ENCODE assay signal across 7 cellular contexts in the genomic region with DNA sequence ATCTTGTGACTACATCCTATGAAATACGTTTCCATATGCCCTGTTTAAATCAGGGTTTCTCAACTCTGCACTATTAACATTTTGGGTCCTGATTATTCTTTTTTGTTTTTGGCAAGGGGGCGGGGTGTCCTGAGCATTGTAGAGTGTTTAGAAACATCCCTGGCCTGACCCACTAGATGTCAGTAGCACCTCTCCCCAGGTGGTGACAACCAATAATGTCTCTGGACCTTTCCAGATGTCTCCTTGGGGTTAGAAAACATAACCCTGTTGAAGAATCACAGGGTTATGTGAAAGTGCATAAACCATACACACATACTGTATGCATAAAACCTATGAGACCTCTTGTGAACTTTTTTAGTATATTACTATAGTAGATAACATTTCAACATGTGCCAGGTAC. TPM values are rescaled to one million over a fixed set of nuclear protein-coding genes. Genes with fewer than 3 reads are reported as not detected.
A peak's percentile ranks its signal among the peaks of the same experiment; 100 is the strongest.
DNase-seq lines count a peak whose midpoint lies in the region; ATAC-seq, FAIRE-seq and TF ChIP-seq lines count a peak whose summit lies in the region.

No MANE protein-coding gene starts in this region.

- H3K9me3 Mint-ChIP-seq in nephron: no peaks in the 10 kb centered on the region

- H3K4me3 Mint-ChIP-seq in nephron: peak overlapping the region; percentile 93 to 99 (median 96)

- no peak overlapping the region for H2AFZ ChIP-seq in KMS-11 (ENCODE audit: low read depth)
- H2AFZ ChIP-seq in GM12878 (ENCODE audit: control insufficient read depth, low read depth, low read length): no peak overlapping the region

- H3K9ac ChIP-seq in KMS-11 (no peak overlapping the region), GM12878 (ENCODE audit: control insufficient read depth, insufficient read depth, low read length) (no peak overlapping the region)

- CTCF ChIA-PET in GM12878 (lab: Yijun Ruan, JAX): interaction anchor here (3.7 kb wide), 1 partner anchor 126 kb away, joined by 17 read pairs; no protein-coding TSS in a partner anchor

- RAD21 ChIA-PET in GM12878 (lab: Charles Lee; ENCODE audit: unreplicated experiment): interaction anchor here (1.6 to 1.9 kb wide), 2 partner anchors 125 to 235 kb away, joined by 6 read pairs; no protein-coding TSS in a partner anchor

- peak overlapping the region; percentile 69 to 95 (median 95) for H3K27ac Mint-ChIP-seq in nephron

- no peak overlapping the region for H3K27ac ChIP-seq in KMS-11
- H3K27ac ChIP-seq in GM12878 (ENCODE audit: control insufficient read depth, insufficient read depth): no peak overlapping the region

- TF ChIP-seq RAD21 in GM12878 (IDR thresholded peaks at IDR 0.05; ENCODE audit: insufficient read depth, low read depth, low read length): peak; percentile 75

- H3K4me3 ChIP-seq in KMS-11 (IDR thresholded peaks at IDR 0.05; ENCODE audit: insufficient read depth, low read depth, low read length): no peak overlapping the region
- H3K4me3 ChIP-seq in GM12878: peak overlapping the region; percentile 99; the same call in 1 of the 2 replicates

- no TSS peak for BruUV-seq in GM12878 (replicated peaks; lab: Mats Ljungman, UMichigan)

- TF ChIP-seq CTCF in GM12872 (IDR thresholded peaks at IDR 0.05; ENCODE audit: insufficient read depth, low read depth, low read length) (peak; percentile 59), KMS-11 (conservative IDR thresholded peaks at IDR 0.05; ENCODE audit: low read depth, low read length) (no peak), GM12878 (IDR thresholded peaks at IDR 0.05 in 2 of 3, conservative IDR thresholded peaks at IDR 0.05 in 1 of 3; ENCODE audit: control insufficient read depth in 2 of 3, extremely low read depth in 1 of 3, insufficient read depth in 1 of 3, low read depth in 3 of 3, low read length in 3 of 3) (peak; percentile 50 to 59 (median 58); a peak in 5 of 6 replicates), nephron (IDR thresholded peaks at IDR 0.05; ENCODE audit: unreplicated experiment in 3 of 3) (no peak)

- H3K4me1 Mint-ChIP-seq in nephron: peaks cover 21% of the 10 kb centered on the region

- peak; percentile 65 for ATAC-seq in GM12878

- intact Hi-C loops in GM12878 (cut with micrococcal nuclease; ENCODE audit: unreplicated experiment): loop anchor here (1.0 to 10.0 kb wide), 3 partner anchors 101 to 292 kb away; no protein-coding TSS in a partner anchor

- 0% methylated on average over 2 of the region's 2 CpGs for WGBS in GM12878 (ENCODE audit: insufficient coverage, insufficient replicate concordance, low lambda C conversion rate, missing lambda C conversion rate)

- H3K79me2 ChIP-seq in KMS-11 (ENCODE audit: insufficient read depth, low read depth) (peaks cover 23% of the 10 kb centered on the region), GM12878 (ENCODE audit: control insufficient read depth, insufficient read depth, low read length) (peaks cover 43% of the 10 kb centered on the region)

- no peaks in the 10 kb centered on the region for H4K20me1 ChIP-seq in KMS-11 (ENCODE audit: insufficient read depth)
- no peaks in the 10 kb centered on the region for H4K20me1 ChIP-seq in GM12878 (ENCODE audit: control insufficient read depth, insufficient read depth)

- in situ Hi-C loops in GM12878 (cut with MboI): loop anchor here (5.0 kb wide), 1 partner anchor 125 kb away; no protein-coding TSS in a partner anchor

- H3K4me1 ChIP-seq in KMS-11 (ENCODE audit: low read depth, poor library complexity, severe bottlenecking) (peaks cover 26% of the 10 kb centered on the region), GM12878 (ENCODE audit: control insufficient read depth, insufficient read depth, low read length) (peaks cover 8% of the 10 kb centered on the region)

- peaks cover 17% of the 10 kb centered on the region for H3K36me3 Mint-ChIP-seq in nephron (ENCODE audit: low read depth)

- SMC1A ChIA-PET in GM12878 (lab: Charles Lee; ENCODE audit: uncharacterized antibody, unreplicated experiment): interaction anchor here (1.0 to 2.0 kb wide), 2 partner anchors 125 to 290 kb away, joined by 5 read pairs; no protein-coding TSS in a partner anchor

- H3K27me3 ChIP-seq in KMS-11 (ENCODE audit: insufficient read depth, low read depth): no peaks in the 10 kb centered on the region
- no peaks in the 10 kb centered on the region for H3K27me3 ChIP-seq in GM12878 (replicated peaks in 1 of 2; ENCODE audit: control insufficient read depth in 2 of 2, insufficient read depth in 2 of 2, low read length in 1 of 2)

- peak overlapping the region; percentile 47 for H3K4me2 ChIP-seq in KMS-11
- peak overlapping the region; percentile 100 for H3K4me2 ChIP-seq in GM12878 (ENCODE audit: control insufficient read depth, insufficient read depth)

- H3K9me3 ChIP-seq in GM12878 (replicated peaks; ENCODE audit: control insufficient read depth, insufficient read depth, low read length): no peaks in the 10 kb centered on the region

- no peak for FAIRE-seq in GM12878 (lab: Jason Lieb, UNC)

- TF ChIP-seq POLR2A in GM12878 (IDR thresholded peaks at IDR 0.05; ENCODE audit: low read depth, low read length): no peak

- POLR2A ChIA-PET in GM12878 (lab: Charles Lee): interaction anchor here (0.6 kb wide), 1 partner anchor 100 kb away, joined by 5 read pairs; no protein-coding TSS in a partner anchor

- no peaks in the 10 kb centered on the region for H3K27me3 Mint-ChIP-seq in nephron (ENCODE audit: low read depth)

- H3K36me3 ChIP-seq in KMS-11 (ENCODE audit: insufficient read depth) (no peaks in the 10 kb centered on the region), GM12878 (ENCODE audit: control insufficient read depth in 2 of 2, insufficient read depth in 2 of 2, low read length in 1 of 2) (no peaks in the 10 kb centered on the region; a peak in 1 of 4 replicates)

- no peak for TF ChIP-seq EP300 in GM12878 (IDR thresholded peaks at IDR 0.05; ENCODE audit: borderline replicate concordance in 1 of 2, control insufficient read depth in 1 of 2, low read depth in 2 of 2, low read length in 2 of 2)

- DNase-seq in GM12878 (ENCODE audit: low read depth, low spot score): peak; percentile 5
- DNase-seq in NCI-H1105 (lab: John Stamatoyannopoulos, UW): no peak
- DNase-seq in NCI-H2227 treated with DMSO at 0.1 percent for 48 hours (lab: John Stamatoyannopoulos, UW): no peak
- no peak for DNase-seq in NCI-H2107 (lab: John Stamatoyannopoulos, UW)

TF ChIP-seq in GM12878, 131 proteins besides CTCF, POLR2A, EP300 and RAD21:
- TF ChIP-seq EZH2 (IDR thresholded peaks at IDR 0.05; ENCODE audit: borderline replicate concordance, control insufficient read depth, low read depth, low read length): no peak
- TF ChIP-seq, protein P1, sequence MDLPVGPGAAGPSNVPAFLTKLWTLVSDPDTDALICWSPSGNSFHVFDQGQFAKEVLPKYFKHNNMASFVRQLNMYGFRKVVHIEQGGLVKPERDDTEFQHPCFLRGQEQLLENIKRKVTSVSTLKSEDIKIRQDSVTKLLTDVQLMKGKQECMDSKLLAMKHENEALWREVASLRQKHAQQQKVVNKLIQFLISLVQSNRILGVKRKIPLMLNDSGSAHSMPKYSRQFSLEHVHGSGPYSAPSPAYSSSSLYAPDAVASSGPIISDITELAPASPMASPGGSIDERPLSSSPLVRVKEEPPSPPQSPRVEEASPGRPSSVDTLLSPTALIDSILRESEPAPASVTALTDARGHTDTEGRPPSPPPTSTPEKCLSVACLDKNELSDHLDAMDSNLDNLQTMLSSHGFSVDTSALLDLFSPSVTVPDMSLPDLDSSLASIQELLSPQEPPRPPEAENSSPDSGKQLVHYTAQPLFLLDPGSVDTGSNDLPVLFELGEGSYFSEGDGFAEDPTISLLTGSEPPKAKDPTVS (IDR thresholded peaks at IDR 0.05; ENCODE audit: low read depth, low read length): peak; percentile 85; the same call in 1 of the 2 replicates
- peak; percentile 47; the same call in 1 of the 2 replicates for TF ChIP-seq SMC3 (IDR thresholded peaks at IDR 0.05; ENCODE audit: borderline replicate concordance, low read length)

RNA-seq across cellular contexts. Expression of gene ACAD10, which starts 1.4 kb away (rescaled TPM):
- 110 and 121 TPM in 2 replicates for total RNA-seq in GM12878 (2013; cell fraction: nucleolus; rRNA removed)
- total RNA-seq in GM12878 (2014; rRNA removed) (16.7 and 18.2 TPM in 2 replicates), GM12878 (2014; rRNA removed; fragmentation: Illumina TruSeq; extraction: Trizol) (12.0 and 14.1 TPM in 2 replicates), GM12878 (2021) (20.4 and 21.5 TPM in 2 replicates)
- polyA plus RNA-seq in GM12878 (2011; ENCODE audit: low read depth): 17.6 TPM
- polyA plus RNA-seq in GM12878 (2011; rRNA removed) (11.5 and 19.5 TPM in 2 replicates), GM12878 (2014; fragmentation: Illumina TruSeq; extraction: Trizol) (16.8 and 19.1 TPM in 2 replicates), GM12878 (2014; fragmentation: Nextera tagmentation; extraction: Ambion mirVana) (1 to 10 TPM; 2.9 to 3.4 TPM), GM12878 (2014; rRNA removed) (16.0 and 18.7 TPM in 2 replicates), GM12878 (2016; fragmentation: Nextera tagmentation; extraction: Ambion mirVana) (10 to 100 TPM; 15.3 to 21.9 TPM)
- 14.9 and 19.2 TPM in 2 replicates for polyA plus RNA-seq in GM12878 (2011; cell fraction: cytosol; rRNA removed)
- polyA plus RNA-seq in GM12878 (2011; cell fraction: nucleus; rRNA removed): 99.9 and 123 TPM in 2 replicates
- polyA plus RNA-seq in GM12878 (2012): 15.0 and 17.9 TPM in 2 replicates
- 26.4 and 42.0 TPM in 2 replicates for polyA minus RNA-seq in GM12878 (2011; rRNA and poly(A)+ RNA removed)
- 6.4 and 9.6 TPM in 2 replicates for polyA minus RNA-seq in GM12878 (2011; cell fraction: cytosol; rRNA and poly(A)+ RNA removed)
- polyA minus RNA-seq in GM12878 (2011; cell fraction: nucleus; rRNA and poly(A)+ RNA removed): 33.4 and 39.3 TPM in 2 replicates

RNA-seq across cellular contexts. Expression of gene BRAP, which starts 1.5 kb away (rescaled TPM):
- 16.8 and 18.6 TPM in 2 replicates for total RNA-seq in GM12878 (2013; cell fraction: nucleolus; rRNA removed)
- total RNA-seq in GM12878 (2014; rRNA removed) (14.1 and 15.4 TPM in 2 replicates), GM12878 (2014; rRNA removed; fragmentation: Illumina TruSeq; extraction: Trizol) (16.3 and 16.6 TPM in 2 replicates), GM12878 (2021) (18.1 and 19.1 TPM in 2 replicates)
- 9.1 TPM for polyA plus RNA-seq in GM12878 (2011; ENCODE audit: low read depth)
- polyA plus RNA-seq in GM12878 (2011; rRNA removed) (19.9 and 23.8 TPM in 2 replicates), GM12878 (2014; fragmentation: Illumina TruSeq; extraction: Trizol) (20.1 and 20.2 TPM in 2 replicates), GM12878 (2014; fragmentation: Nextera tagmentation; extraction: Ambion mirVana) (1 to 10 TPM; 2.3 to 3.4 TPM), GM12878 (2014; rRNA removed) (11.4 and 12.4 TPM in 2 replicates), GM12878 (2016; fragmentation: Nextera tagmentation; extraction: Ambion mirVana) (10 to 100 TPM; 26.4 to 28.2 TPM)
- 16.1 and 16.5 TPM in 2 replicates for polyA plus RNA-seq in GM12878 (2011; cell fraction: cytosol; rRNA removed)
- polyA plus RNA-seq in GM12878 (2011; cell fraction: nucleus; rRNA removed): 12.4 and 15.4 TPM in 2 replicates
- 9.9 and 12.7 TPM in 2 replicates for polyA plus RNA-seq in GM12878 (2012)
- polyA minus RNA-seq in GM12878 (2011; rRNA and poly(A)+ RNA removed): 32.6 and 48.8 TPM in 2 replicates
- polyA minus RNA-seq in GM12878 (2011; cell fraction: cytosol; rRNA and poly(A)+ RNA removed): 13.0 and 15.0 TPM in 2 replicates
- 5.0 and 9.3 TPM in 2 replicates for polyA minus RNA-seq in GM12878 (2011; cell fraction: nucleus; rRNA and poly(A)+ RNA removed)

Comparison
In these comparisons a context has a peak if more than half of its experiments do, and no peak if none do; other contexts are left out.
1. CTCF ChIP-seq: peak in GM12872 (single experiment) and GM12878 (3 of 3); none in KMS-11 (single experiment) and nephron (0 of 3).